30 cellular contexts compared by ENCODE assay signal in genomic region chr9:134538856-134539562, GRCh38.
DNase-seq lines count a peak whose midpoint lies in the region; ATAC-seq, FAIRE-seq and TF ChIP-seq lines count a peak whose summit lies in the region.
"Had no signal": no experiment of that assay in that cellular context is flagged by ENCODE, and none has a peak within 500 bp of the region (broad histone marks: within the 10 kb centered on the region; RNA-seq: fewer than 3 reads in every experiment).

No MANE protein-coding gene starts in this region.

- CTCF ChIA-PET in HepG2 (lab: Yijun Ruan, JAX; ENCODE audit: low intra/inter-chr PET ratio, low total read pairs): no interaction called here

- POLR2A ChIA-PET in HepG2 (lab: Yijun Ruan, JAX): no interaction called here

- no peak overlapping the region for H4K8ac ChIP-seq in neuronal stem cell (ENCODE audit: low read depth, low read length)

- no peak overlapping the region for H3K23ac ChIP-seq in neuronal stem cell (ENCODE audit: low read depth, low read length, poor library complexity)

- no peaks in the 10 kb centered on the region for H3K4me1 Mint-ChIP-seq in activated CD4-positive, alpha-beta T cell treated with anti-CD3 and anti-CD28 coated beads, Interleukin-2, amount 10 ng/mL, durations not matched to agents 24 days and 14 days
- H3K4me1 Mint-ChIP-seq: activated naive CD4-positive, alpha-beta T cell treated with anti-CD3 and anti-CD28 coated beads, Interleukin-2, amount 10 ng/mL, durations not matched to agents 7 days and 5 days; endodermal cell; IgD-negative memory B cell had no signal

- no peaks in the 10 kb centered on the region for H3K9me2 ChIP-seq in GM23248 (ENCODE audit: insufficient read depth)
- H3K9me2 ChIP-seq: SK-N-SH had no signal

- no peak overlapping the region for H3K27ac Mint-ChIP-seq in activated CD4-positive, alpha-beta T cell treated with anti-CD3 and anti-CD28 coated beads, Interleukin-2, amount 10 ng/mL, durations not matched to agents 24 days and 14 days
- H3K27ac Mint-ChIP-seq: activated naive CD4-positive, alpha-beta T cell treated with anti-CD3 and anti-CD28 coated beads, Interleukin-2, amount 10 ng/mL, durations not matched to agents 7 days and 5 days; activated T-helper 1 cell treated with anti-CD3 and anti-CD28 coated beads, Interleukin-12 subunit alpha, Interleukin-12 subunit beta, Interleukin-2, Interleukin-4 antibody, amounts not matched to agents 30 ng/mL and 10 ng/mL and 1 ng/mL, durations not matched to agents 14 hours and 24 hours and 36 hours; endodermal cell; HFFc6; IgD-negative memory B cell had no signal

- no peak overlapping the region for H4K91ac ChIP-seq in neuronal stem cell (ENCODE audit: low read depth, low read length, poor library complexity)

- no peak overlapping the region for H3K27ac ChIP-seq in HepG2 (ENCODE audit: extremely low read length, insufficient read depth, low read length)
- H3K27ac ChIP-seq in right lobe of liver: no peak overlapping the region
- H3K27ac ChIP-seq in heart right ventricle: peak overlapping the region in 7 of 10 donors; percentile 42 to 67 (median 63)
- H3K27ac ChIP-seq in neuronal stem cell (replicated peaks; ENCODE audit: low read length): no peak overlapping the region
- H3K27ac ChIP-seq in vagina: peak overlapping the region; percentile 82
- H3K27ac ChIP-seq in GM23248: no peak overlapping the region
- H3K27ac ChIP-seq: pancreas, RWPE1, upper lobe of right lung, WERI-Rb-1 had no signal

- no peak for TF ChIP-seq CTCF in HepG2 (CRISPR knock-in tag; IDR thresholded peaks at IDR 0.05)
- TF ChIP-seq CTCF in right lobe of liver (IDR thresholded peaks at IDR 0.05): no peak
- no peak for TF ChIP-seq CTCF in heart right ventricle (IDR thresholded peaks at IDR 0.05)
- TF ChIP-seq CTCF in vagina (IDR thresholded peaks at IDR 0.05): no peak

- H2AFZ ChIP-seq in HepG2 (ENCODE audit: low read length) (no peak overlapping the region), neuronal stem cell (ENCODE audit: low read length) (no peak overlapping the region), GM23248 (no peak overlapping the region)

- peak overlapping the region; percentile 9 for H3K18ac ChIP-seq in neuronal stem cell (ENCODE audit: low read length)

- in situ Hi-C loops in HepG2 (cut with HindIII; ENCODE audit: extremely low pct_ligation_motif_present, low pct_unique_long_range_greater_than_20kb) (no loop called here), GM23248 (cut with MboI) (no loop called here)

- FAIRE-seq in HepG2 (lab: Jason Lieb, UNC): no peak
- FAIRE-seq: bronchial epithelial cell, GM19239, pancreas had no signal

- peaks cover 6% of the 10 kb centered on the region; the same call in 1 of the 2 replicates for H3F3A ChIP-seq in GM23248 (ENCODE audit: insufficient read depth)

- H3K36me3 Mint-ChIP-seq in activated CD4-positive, alpha-beta T cell treated with anti-CD3 and anti-CD28 coated beads, Interleukin-2, amount 10 ng/mL, durations not matched to agents 24 days and 14 days (ENCODE audit: low read depth): no peaks in the 10 kb centered on the region
- H3K36me3 Mint-ChIP-seq: activated naive CD4-positive, alpha-beta T cell treated with anti-CD3 and anti-CD28 coated beads, Interleukin-2, amount 10 ng/mL, durations not matched to agents 7 days and 5 days; IgD-negative memory B cell; natural killer cell treated with Interleukin-12 subunit alpha and Interleukin-12 subunit beta and Interleukin-15 and Interleukin-18, amount 100 ng/mL, for 72 hours had no signal

- no peak overlapping the region for H2BK120ac ChIP-seq in neuronal stem cell (ENCODE audit: low read depth, low read length)

- H3K4me2 ChIP-seq in HepG2 (ENCODE audit: low read depth, low read length) (no peak overlapping the region), neuronal stem cell (ENCODE audit: insufficient read depth, low read length, poor library complexity, severe bottlenecking) (no peak overlapping the region), GM23248 (ENCODE audit: unreplicated experiment) (no peak overlapping the region)
- H3K4me2 ChIP-seq: SK-N-SH had no signal

- H2AK5ac ChIP-seq in neuronal stem cell (ENCODE audit: low read depth, low read length): no peak overlapping the region

- H3K4ac ChIP-seq in neuronal stem cell (ENCODE audit: low read length): no peak overlapping the region

- H3K27me3 ChIP-seq in HepG2 (ENCODE audit: control insufficient read depth in 1 of 2, insufficient read depth in 2 of 2, low read length in 2 of 2) (peaks cover 16 to 81% of the 10 kb centered on the region in 2 experiments), right lobe of liver (no peaks in the 10 kb centered on the region), heart right ventricle (peaks cover 0 to 48% (median 8%) of the 10 kb centered on the region in 7 donors), neuronal stem cell (ENCODE audit: control insufficient read depth in 3 of 3, insufficient read depth in 3 of 3, low read depth in 1 of 3, low read length in 3 of 3) (no peaks in the 10 kb centered on the region), vagina (no peaks in the 10 kb centered on the region), GM23248 (replicated peaks; ENCODE audit: insufficient read depth) (no peaks in the 10 kb centered on the region)
- H3K27me3 ChIP-seq: pancreas had no signal

- no peak for TF ChIP-seq RAD21 in HepG2 (CRISPR knock-in tag; IDR thresholded peaks at IDR 0.05)

- H3K9ac ChIP-seq in HepG2 (ENCODE audit: insufficient read depth, low read depth, low read length) (no peak overlapping the region), neuronal stem cell (ENCODE audit: low read depth, low read length, poor library complexity) (no peak overlapping the region), GM23248 (no peak overlapping the region)
- H3K9ac ChIP-seq: SK-N-SH had no signal

- H3K4me3 ChIP-seq in HepG2 (replicated peaks in 1 of 3; ENCODE audit: insufficient read depth in 1 of 3, low read depth in 2 of 3, low read length in 3 of 3) (no peak overlapping the region), right lobe of liver (no peak overlapping the region), heart right ventricle (no peak overlapping the region), neuronal stem cell (ENCODE audit: low read length in 2 of 2) (no peak overlapping the region), vagina (no peak overlapping the region), GM23248 (no peak overlapping the region)
- H3K4me3 ChIP-seq: pancreas, upper lobe of right lung had no signal

- intact Hi-C loops in HepG2 (cut with micrococcal nuclease; ENCODE audit: unreplicated experiment): no loop called here
- intact Hi-C loops in right lobe of liver (cut with DNase I): no loop called here
- intact Hi-C loops in heart right ventricle (cut with DNase I): loop anchor here in 1 of 10 donors (10.0 kb wide), 1 partner anchor 106 kb away; the partner anchor contains the start of gene COL5A1
- intact Hi-C loops in vagina (cut with DNase I): loop anchor here (5.0 kb wide), 1 partner anchor 1292 kb away; no protein-coding TSS in a partner anchor
- intact Hi-C loops in activated CD4-positive, alpha-beta T cell treated with anti-CD3 and anti-CD28 coated beads, Interleukin-2, amount 10 ng/mL, durations not matched to agents 24 days and 14 days (cut with micrococcal nuclease): no loop called here

- no peaks in the 10 kb centered on the region for H3K79me2 ChIP-seq in HepG2 (ENCODE audit: insufficient read depth, low read length)
- H3K79me2 ChIP-seq in GM23248 (ENCODE audit: insufficient read depth): no peaks in the 10 kb centered on the region

- H3K9me3 ChIP-seq in HepG2 (ENCODE audit: low read length) (no peaks in the 10 kb centered on the region), right lobe of liver (no peaks in the 10 kb centered on the region), heart right ventricle (no peaks in the 10 kb centered on the region), neuronal stem cell (replicated peaks in 1 of 2; ENCODE audit: control insufficient read depth in 2 of 2, insufficient read depth in 1 of 2, low read depth in 1 of 2, low read length in 2 of 2) (peaks cover 0 to 3% of the 10 kb centered on the region in 2 donors), vagina (no peaks in the 10 kb centered on the region), GM23248 (ENCODE audit: low read depth) (no peaks in the 10 kb centered on the region)
- H3K9me3 ChIP-seq: pancreas, SK-N-SH, upper lobe of right lung had no signal

- TF ChIP-seq POLR2A in HepG2 (IDR thresholded peaks at IDR 0.05; ENCODE audit: insufficient read depth in 1 of 2, low read depth in 2 of 2, low read length in 2 of 2) (no peak), right lobe of liver (IDR thresholded peaks at IDR 0.05) (no peak), vagina (IDR thresholded peaks at IDR 0.05) (no peak)

- H3K4me1 ChIP-seq in HepG2 (ENCODE audit: insufficient read depth, low read length) (no peaks in the 10 kb centered on the region), right lobe of liver (no peaks in the 10 kb centered on the region), heart right ventricle (peaks cover 0 to 32% (median 0%) of the 10 kb centered on the region in 9 donors), neuronal stem cell (ENCODE audit: control insufficient read depth in 2 of 2, insufficient read depth in 1 of 2, low read depth in 1 of 2, low read length in 2 of 2) (peaks cover 1 to 9% of the 10 kb centered on the region in 2 donors), vagina (peaks cover 55% of the 10 kb centered on the region), GM23248 (ENCODE audit: insufficient read depth) (peaks cover 34% of the 10 kb centered on the region)
- H3K4me1 ChIP-seq: pancreas, upper lobe of right lung had no signal

- no TSS peak for BruUV-seq in HepG2 (replicated peaks; lab: Mats Ljungman, UMichigan)

- H3K14ac ChIP-seq in neuronal stem cell (ENCODE audit: low read length): no peak overlapping the region

- no peak for ATAC-seq in HepG2
- no peak for ATAC-seq in right lobe of liver
- ATAC-seq in heart right ventricle: peak in 4 of 8 donors; percentile 12 to 21 (median 16)
- ATAC-seq: natural killer cell treated with Interleukin-12 subunit alpha and Interleukin-12 subunit beta and Interleukin-15 and Interleukin-18, amount 100 ng/mL, for 72 hours; upper lobe of right lung had no signal

- no peak overlapping the region for H3K4me3 Mint-ChIP-seq in activated CD4-positive, alpha-beta T cell treated with anti-CD3 and anti-CD28 coated beads, Interleukin-2, amount 10 ng/mL, durations not matched to agents 24 days and 14 days
- H3K4me3 Mint-ChIP-seq: activated naive CD4-positive, alpha-beta T cell treated with anti-CD3 and anti-CD28 coated beads, Interleukin-2, amount 10 ng/mL, durations not matched to agents 7 days and 5 days; activated T-helper 1 cell treated with anti-CD3 and anti-CD28 coated beads, Interleukin-12 subunit alpha, Interleukin-12 subunit beta, Interleukin-2, Interleukin-4 antibody, amounts not matched to agents 30 ng/mL and 10 ng/mL and 1 ng/mL, durations not matched to agents 14 hours and 24 hours and 36 hours; endodermal cell; HFFc6; IgD-negative memory B cell; natural killer cell treated with Interleukin-12 subunit alpha and Interleukin-12 subunit beta and Interleukin-15 and Interleukin-18, amount 100 ng/mL, for 72 hours had no signal

- no peak overlapping the region for H2BK15ac ChIP-seq in neuronal stem cell (ENCODE audit: low read length)

- H3K27me3 Mint-ChIP-seq in activated CD4-positive, alpha-beta T cell treated with anti-CD3 and anti-CD28 coated beads, Interleukin-2, amount 10 ng/mL, durations not matched to agents 24 days and 14 days: no peaks in the 10 kb centered on the region
- H3K27me3 Mint-ChIP-seq: activated naive CD4-positive, alpha-beta T cell treated with anti-CD3 and anti-CD28 coated beads, Interleukin-2, amount 10 ng/mL, durations not matched to agents 7 days and 5 days had no signal

- no peak for DNase-seq in HepG2 (ENCODE audit: low spot score)
- DNase-seq in right lobe of liver: no peak
- DNase-seq in heart right ventricle: no peak
- no peak for DNase-seq in neuronal stem cell (ENCODE audit: low spot score)
- no peak for DNase-seq in vagina (ENCODE audit: extremely low spot score in 2 of 2)
- no peak for DNase-seq in activated CD4-positive, alpha-beta T cell treated with anti-CD3 and anti-CD28 coated beads, Interleukin-2, amount 10 ng/mL, durations not matched to agents 24 days and 14 days
- no peak for DNase-seq in GM23248
- no peak for DNase-seq in A172 (ENCODE audit: low spot score)
- DNase-seq: 8988T; activated naive CD4-positive, alpha-beta T cell treated with anti-CD3 and anti-CD28 coated beads, Interleukin-2, amount 10 ng/mL, durations not matched to agents 7 days and 5 days; amygdala; C1 segment of cervical spinal cord; endodermal cell; head of caudate nucleus; HFFc6; NCI-H2029 treated with DMSO at 0.1 percent for 48 hours; NCI-H2227 treated with DMSO at 0.1 percent for 48 hours; NCI-H748 treated with DMSO at 0.1 percent for 48 hours; SK-N-SH; stimulated activated CD8-positive, alpha-beta memory T cell treated with anti-CD3 and anti-CD28 coated beads, Interleukin-4, amount 100 ng/mL, for 48 hours; T-helper 2 cell; upper lobe of right lung; WERI-Rb-1 had no signal

- H2BK12ac ChIP-seq in neuronal stem cell (ENCODE audit: low read length): no peak overlapping the region

- TF ChIP-seq EP300 in HepG2 (IDR thresholded peaks at IDR 0.05; ENCODE audit: low read depth in 2 of 2, low read length in 2 of 2) (no peak), HepG2 (CRISPR knock-in tag; IDR thresholded peaks at IDR 0.05; ENCODE audit: borderline replicate concordance) (no peak)

- 19% methylated on average over 10 of the region's 21 CpGs for WGBS in HepG2 (ENCODE audit: low lambda C conversion rate)
- 73% methylated on average over 11 of the region's 21 CpGs for WGBS in right lobe of liver (ENCODE audit: insufficient coverage, low coverage, low lambda C conversion rate, missing lambda C conversion rate)
- 70 to 78% methylated on average over 21 of the region's 21 CpGs for WGBS in heart right ventricle, 2 donors
- WGBS in neuronal stem cell (ENCODE audit: extremely low coverage in 2 of 2, insufficient read length in 2 of 2, insufficient replicate concordance in 1 of 2), 2 donors: no CpG with 5 or more reads among the region's 21 CpGs
- WGBS in GM23248 (ENCODE audit: low coverage in 1 of 2, low lambda C conversion rate in 2 of 2, missing lambda C conversion rate in 2 of 2), 2 experiments: 90 to 92% methylated on average over 21 of the region's 21 CpGs

- no peaks in the 10 kb centered on the region for H4K20me1 ChIP-seq in HepG2 (ENCODE audit: insufficient read depth, low read length)
- no peaks in the 10 kb centered on the region for H4K20me1 ChIP-seq in GM23248 (ENCODE audit: insufficient read depth)

- no peak overlapping the region for H2BK5ac ChIP-seq in neuronal stem cell (ENCODE audit: low read length)

- no peaks in the 10 kb centered on the region for H3K9me3 Mint-ChIP-seq in activated CD4-positive, alpha-beta T cell treated with anti-CD3 and anti-CD28 coated beads, Interleukin-2, amount 10 ng/mL, durations not matched to agents 24 days and 14 days
- H3K9me3 Mint-ChIP-seq: activated naive CD4-positive, alpha-beta T cell treated with anti-CD3 and anti-CD28 coated beads, Interleukin-2, amount 10 ng/mL, durations not matched to agents 7 days and 5 days; activated T-helper 1 cell treated with anti-CD3 and anti-CD28 coated beads, Interleukin-12 subunit alpha, Interleukin-12 subunit beta, Interleukin-2, Interleukin-4 antibody, amounts not matched to agents 30 ng/mL and 10 ng/mL and 1 ng/mL, durations not matched to agents 14 hours and 24 hours and 36 hours; HFFc6; natural killer cell treated with Interleukin-12 subunit alpha and Interleukin-12 subunit beta and Interleukin-15 and Interleukin-18, amount 100 ng/mL, for 72 hours had no signal

- H3K36me3 ChIP-seq in HepG2 (replicated peaks in 1 of 2; ENCODE audit: control insufficient read depth in 1 of 2, insufficient read depth in 2 of 2, low read length in 2 of 2) (no peaks in the 10 kb centered on the region), right lobe of liver (no peaks in the 10 kb centered on the region), heart right ventricle (no peaks in the 10 kb centered on the region), neuronal stem cell (replicated peaks in 1 of 2; ENCODE audit: control insufficient read depth in 2 of 2, insufficient read depth in 2 of 2, low read length in 2 of 2) (no peaks in the 10 kb centered on the region), vagina (no peaks in the 10 kb centered on the region), GM23248 (ENCODE audit: low read depth) (no peaks in the 10 kb centered on the region)
- H3K36me3 ChIP-seq: pancreas, upper lobe of right lung, WERI-Rb-1 had no signal

- no peaks in the 10 kb centered on the region for H3K79me1 ChIP-seq in neuronal stem cell (ENCODE audit: low read depth, low read length)

Comparison
In these comparisons a context has a peak if more than half of its experiments do, and no peak if none do; other contexts are left out.
1. H3K27ac ChIP-seq: peak in heart right ventricle (7 of 10) and vagina (single experiment); none in HepG2 (single experiment), right lobe of liver (0 of 3), neuronal stem cell (single experiment) and GM23248 (single experiment).